ENCODE assay signal across 9 cellular contexts in genomic region chr18:323253-323622, GRCh38. TPM values are rescaled to one million over a fixed set of nuclear protein-coding genes. Genes with fewer than 3 reads are reported as not detected.
DNase-seq lines count a peak whose midpoint lies in the region; ATAC-seq and TF ChIP-seq lines count a peak whose summit lies in the region.
"Had no signal": no experiment of that assay in that cellular context is flagged by ENCODE, and none has a peak within 500 bp of the region (broad histone marks: within the 10 kb centered on the region; RNA-seq: fewer than 3 reads in every experiment).

No MANE protein-coding gene starts in this region.

- peak; percentile 3 for DNase-seq in Daoy (ENCODE audit: low read depth)
- DNase-seq in OCI-M1 (lab: John Stamatoyannopoulos, UW), result peak; percentile 37
- DNase-seq in fibroblast of villous mesenchyme (ENCODE audit: low read depth), result peak; percentile 59
- peak; percentile 57 for DNase-seq in pons (ENCODE audit: low spot score)
- DNase-seq in KG1 (lab: John Stamatoyannopoulos, UW), result no peak
- no peak for DNase-seq in DMS79 (lab: John Stamatoyannopoulos, UW)
- DNase-seq: GOT3 had no signal

- TF ChIP-seq CTCF in fibroblast of villous mesenchyme (IDR thresholded peaks at IDR 0.05; ENCODE audit: insufficient read depth, low read depth, low read length), result no peak

- no peak for ATAC-seq in GM19324 (IDR thresholded peaks at IDR 0.05; ENCODE audit: low FRiP score, unreplicated experiment)
- ATAC-seq in HG03135 (IDR thresholded peaks at IDR 0.05; ENCODE audit: unreplicated experiment), result no peak

- H3K4me3 ChIP-seq in fibroblast of villous mesenchyme (ENCODE audit: low read depth, low read length), result no peak overlapping the region

RNA-seq across cellular contexts. Expression of gene THOC1, which starts 55.4 kb away (rescaled TPM):
- total RNA-seq in Daoy (2014; rRNA removed; shearing (Covaris generic)), result 37.9 and 41.5 TPM in 2 replicates
- 35.1 and 42.7 TPM in 2 replicates for total RNA-seq in fibroblast of villous mesenchyme

Comparison
In these comparisons a context has a peak if more than half of its experiments do, and no peak if none do; other contexts are left out.
1. DNase-seq: peak in Daoy (single experiment), OCI-M1 (single experiment), fibroblast of villous mesenchyme (single experiment) and pons (single experiment); none in KG1 (single experiment) and DMS79 (single experiment).